ENCODE assay signal across 9 cellular contexts in genomic region chr12:124684971-124685688, GRCh38.
DNase-seq lines count a peak whose midpoint lies in the region; ATAC-seq and TF ChIP-seq lines count a peak whose summit lies in the region.
"Had no signal": no experiment of that assay in that cellular context is flagged by ENCODE, and none has a peak within 500 bp of the region (broad histone marks: within the 10 kb centered on the region; RNA-seq: fewer than 3 reads in every experiment).

No MANE protein-coding gene starts in this region.

- H3K9me3 ChIP-seq in psoas muscle, result no peaks in the 10 kb centered on the region

- CTCF ChIA-PET in Calu3 (lab: Charles Lee), result no interaction called here
- CTCF ChIA-PET in RWPE1 (lab: Yijun Ruan, JAX), result interaction anchor here (0.7 kb wide), 1 partner anchor 32 kb away, joined by 3 read pairs; no protein-coding TSS in a partner anchor

- WGBS in psoas muscle, 3 donors, result 19 to 31% (median 20%) methylated on average over 18 of the region's 18 CpGs

- peaks cover 43% of the 10 kb centered on the region for H3K4me1 ChIP-seq in psoas muscle

- no peak for DNase-seq in Calu3
- peak; percentile 52 for DNase-seq in RWPE1 (ENCODE audit: low spot score)
- DNase-seq in fibroblast of mammary gland (ENCODE audit: low read depth), result peak; percentile 91
- no peak for DNase-seq in psoas muscle
- no peak for DNase-seq in activated CD4-positive, alpha-beta T cell treated with anti-CD3 and anti-CD28 coated beads for 4 hours
- DNase-seq in NCI-H1436 treated with DMSO at 0.1 percent for 48 hours (lab: John Stamatoyannopoulos, UW), result no peak

- H3K4me3 ChIP-seq in fibroblast of mammary gland (ENCODE audit: control insufficient read depth, low read depth, low read length) (peak overlapping the region; percentile 8), psoas muscle (peak overlapping the region; percentile 39)

- no peaks in the 10 kb centered on the region for H3K36me3 ChIP-seq in psoas muscle (ENCODE audit: insufficient read depth in 1 of 2, low read depth in 1 of 2)

- POLR2A ChIA-PET in RWPE1 (lab: Yijun Ruan, JAX; ENCODE audit: low non-redundant PET), result no interaction called here

- no peaks in the 10 kb centered on the region for H3K27me3 ChIP-seq in psoas muscle (ENCODE audit: insufficient read depth in 3 of 3, low read length in 2 of 3)

- H3K27ac Mint-ChIP-seq in Calu3 (ENCODE audit: unreplicated experiment), result peak overlapping the region; percentile 71
- H3K27ac Mint-ChIP-seq: activated naive CD8-positive, alpha-beta T cell had no signal

- no peaks in the 10 kb centered on the region for H3K9me3 Mint-ChIP-seq in Calu3 (ENCODE audit: low read depth, unreplicated experiment)

- ATAC-seq in psoas muscle, result peak in 3 of 4 donors; percentile 12 to 36 (median 35)
- ATAC-seq in HG03378 (IDR thresholded peaks at IDR 0.05; ENCODE audit: unreplicated experiment), result no peak
- no peak for ATAC-seq in HG03432 (IDR thresholded peaks at IDR 0.05; ENCODE audit: unreplicated experiment)

- H3K4me3 Mint-ChIP-seq in Calu3 (ENCODE audit: low read depth, unreplicated experiment), result peak overlapping the region; percentile 30
- H3K4me3 Mint-ChIP-seq: activated naive CD8-positive, alpha-beta T cell had no signal

- peaks cover 81% of the 10 kb centered on the region for H3K4me1 Mint-ChIP-seq in Calu3 (ENCODE audit: low read depth, unreplicated experiment)

- H3K27me3 Mint-ChIP-seq in Calu3 (ENCODE audit: unreplicated experiment), result no peaks in the 10 kb centered on the region
- H3K27me3 Mint-ChIP-seq: activated naive CD8-positive, alpha-beta T cell had no signal

- no peak for TF ChIP-seq CTCF in Calu3 (IDR thresholded peaks at IDR 0.05; ENCODE audit: unreplicated experiment)
- no peak for TF ChIP-seq CTCF in RWPE1 (conservative IDR thresholded peaks at IDR 0.05; ENCODE audit: low read depth)
- TF ChIP-seq CTCF in fibroblast of mammary gland (conservative IDR thresholded peaks at IDR 0.05; ENCODE audit: control insufficient read depth, insufficient read depth, low read depth, low read length), result no peak
- no peak for TF ChIP-seq CTCF in psoas muscle (IDR thresholded peaks at IDR 0.05)

- intact Hi-C loops in Calu3 (cut with micrococcal nuclease; ENCODE audit: unreplicated experiment), result loop anchor here (5.0 kb wide), 3 partner anchors 77 to 108 kb away; no protein-coding TSS in a partner anchor
- intact Hi-C loops in psoas muscle (cut with DNase I), result loop anchor here in 1 of 2 donors (5.0 kb wide), 3 partner anchors 62 to 843 kb away; partner anchors contain the start of gene NCOR2

- H3K36me3 Mint-ChIP-seq in Calu3 (ENCODE audit: insufficient read depth, unreplicated experiment), result peaks cover 21% of the 10 kb centered on the region
- H3K36me3 Mint-ChIP-seq: activated naive CD8-positive, alpha-beta T cell had no signal

- BruUV-seq in Calu3 (replicated peaks; lab: Mats Ljungman, UMichigan), result no TSS peak

- peak overlapping the region; percentile 96 for H3K27ac ChIP-seq in RWPE1
- peak overlapping the region; percentile 64 for H3K27ac ChIP-seq in psoas muscle

Comparison
In these comparisons a context has a peak if more than half of its experiments do, and no peak if none do; other contexts are left out.
1. DNase-seq: peak in RWPE1 (single experiment) and fibroblast of mammary gland (single experiment); none in Calu3 (single experiment), psoas muscle (0 of 2), activated CD4-positive, alpha-beta T cell treated with anti-CD3 and anti-CD28 coated beads for 4 hours (0 of 2) and NCI-H1436 treated with DMSO at 0.1 percent for 48 hours (single experiment).
2. ATAC-seq: peak in psoas muscle (3 of 4); none in HG03378 (single experiment) and HG03432 (single experiment).